1 cellular context compared by ENCODE assay signal in the genomic region with DNA sequence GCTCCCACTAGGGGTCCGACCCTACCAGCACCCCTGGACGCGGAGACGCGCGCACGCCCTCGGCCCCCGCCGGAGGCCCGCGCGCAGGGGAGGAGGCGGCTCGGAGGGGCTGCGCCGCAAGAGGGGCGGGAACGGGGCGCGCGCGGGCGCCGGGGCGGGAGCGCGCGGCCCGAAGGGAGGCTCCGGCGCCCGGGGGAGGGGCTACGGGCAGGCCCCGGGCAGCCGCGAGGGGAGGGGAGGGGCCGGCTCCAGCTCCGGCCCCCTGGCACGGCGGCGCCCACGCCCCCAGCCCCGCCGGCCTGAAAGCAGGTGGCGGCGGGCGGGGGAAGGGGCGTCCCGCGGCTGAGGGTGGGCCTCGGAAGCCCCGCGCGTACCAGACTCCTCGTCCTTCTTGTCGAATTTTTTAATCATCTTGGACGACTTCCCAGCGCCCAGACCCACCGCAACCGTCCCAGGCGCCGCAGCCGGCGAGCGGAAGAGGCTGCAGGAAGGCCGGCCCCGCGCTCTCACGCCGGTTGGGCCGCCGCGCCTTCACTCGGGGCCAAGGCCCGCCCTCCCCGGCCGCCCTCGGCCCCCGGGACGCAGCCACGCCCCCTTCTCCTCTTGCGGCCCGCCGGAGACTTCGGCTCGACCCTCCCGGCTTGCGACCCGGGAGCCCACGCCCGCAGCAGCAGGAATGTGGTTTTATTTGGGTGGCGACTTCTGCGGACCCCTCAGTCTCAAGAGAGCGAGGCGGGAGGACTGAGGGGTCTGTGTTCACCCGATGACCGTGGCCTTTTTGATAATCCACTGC.
TF ChIP-seq lines count a peak whose summit lies in the region.

A gene with protein sequence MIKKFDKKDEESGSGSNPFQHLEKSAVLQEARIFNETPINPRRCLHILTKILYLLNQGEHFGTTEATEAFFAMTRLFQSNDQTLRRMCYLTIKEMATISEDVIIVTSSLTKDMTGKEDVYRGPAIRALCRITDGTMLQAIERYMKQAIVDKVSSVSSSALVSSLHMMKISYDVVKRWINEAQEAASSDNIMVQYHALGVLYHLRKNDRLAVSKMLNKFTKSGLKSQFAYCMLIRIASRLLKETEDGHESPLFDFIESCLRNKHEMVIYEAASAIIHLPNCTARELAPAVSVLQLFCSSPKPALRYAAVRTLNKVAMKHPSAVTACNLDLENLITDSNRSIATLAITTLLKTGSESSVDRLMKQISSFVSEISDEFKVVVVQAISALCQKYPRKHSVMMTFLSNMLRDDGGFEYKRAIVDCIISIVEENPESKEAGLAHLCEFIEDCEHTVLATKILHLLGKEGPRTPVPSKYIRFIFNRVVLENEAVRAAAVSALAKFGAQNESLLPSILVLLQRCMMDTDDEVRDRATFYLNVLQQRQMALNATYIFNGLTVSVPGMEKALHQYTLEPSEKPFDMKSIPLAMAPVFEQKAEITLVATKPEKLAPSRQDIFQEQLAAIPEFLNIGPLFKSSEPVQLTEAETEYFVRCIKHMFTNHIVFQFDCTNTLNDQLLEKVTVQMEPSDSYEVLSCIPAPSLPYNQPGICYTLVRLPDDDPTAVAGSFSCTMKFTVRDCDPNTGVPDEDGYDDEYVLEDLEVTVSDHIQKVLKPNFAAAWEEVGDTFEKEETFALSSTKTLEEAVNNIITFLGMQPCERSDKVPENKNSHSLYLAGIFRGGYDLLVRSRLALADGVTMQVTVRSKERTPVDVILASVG (minus strand): TSS at position 491 of the 793 bp plus-strand sequence. CDS start 80 bp downstream, at position 411.

TF ChIP-seq in GM12878, 131 proteins besides CTCF, POLR2A, EP300 and RAD21 (continued from another document):
- TF ChIP-seq DPF2 (IDR thresholded peaks at IDR 0.05), result peak; percentile 95
- no peak for TF ChIP-seq EZH2 (IDR thresholded peaks at IDR 0.05; ENCODE audit: borderline replicate concordance, control insufficient read depth, low read depth, low read length)
- TF ChIP-seq GABPA (IDR thresholded peaks at IDR 0.05; ENCODE audit: low read depth), result peak; percentile 76; the same call in 1 of the 2 replicates
- peak; percentile 9; the same call in 1 of the 2 replicates for TF ChIP-seq YY1 (IDR thresholded peaks at IDR 0.05; ENCODE audit: low read depth, low read length)
- peak; percentile 46; the same call in 1 of the 2 replicates for TF ChIP-seq NR2F1 (conservative IDR thresholded peaks at IDR 0.05)
- TF ChIP-seq CBFB (IDR thresholded peaks at IDR 0.05; ENCODE audit: low read depth), result no peak
- TF ChIP-seq SPI1 (IDR thresholded peaks at IDR 0.05; ENCODE audit: borderline replicate concordance, insufficient read depth, low read depth, low read length), result 0 out of 2 replicates have a peak, but pooled peaks have one; percentile 4
- TF ChIP-seq, protein P1, sequence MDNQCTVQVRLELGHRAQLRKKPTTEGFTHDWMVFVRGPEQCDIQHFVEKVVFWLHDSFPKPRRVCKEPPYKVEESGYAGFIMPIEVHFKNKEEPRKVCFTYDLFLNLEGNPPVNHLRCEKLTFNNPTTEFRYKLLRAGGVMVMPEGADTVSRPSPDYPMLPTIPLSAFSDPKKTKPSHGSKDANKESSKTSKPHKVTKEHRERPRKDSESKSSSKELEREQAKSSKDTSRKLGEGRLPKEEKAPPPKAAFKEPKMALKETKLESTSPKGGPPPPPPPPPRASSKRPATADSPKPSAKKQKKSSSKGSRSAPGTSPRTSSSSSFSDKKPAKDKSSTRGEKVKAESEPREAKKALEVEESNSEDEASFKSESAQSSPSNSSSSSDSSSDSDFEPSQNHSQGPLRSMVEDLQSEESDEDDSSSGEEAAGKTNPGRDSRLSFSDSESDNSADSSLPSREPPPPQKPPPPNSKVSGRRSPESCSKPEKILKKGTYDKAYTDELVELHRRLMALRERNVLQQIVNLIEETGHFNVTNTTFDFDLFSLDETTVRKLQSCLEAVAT (IDR thresholded peaks at IDR 0.05), result 0 out of 2 replicates have a peak, but pooled peaks have one; percentile 52
- peak in 1 of 2 experiments; percentile 67; a peak in 1 of 3 replicates for TF ChIP-seq EGR1 (IDR thresholded peaks at IDR 0.05; ENCODE audit: borderline replicate concordance in 1 of 2, low read depth in 2 of 2, low read length in 2 of 2)
- peak; percentile 74 for TF ChIP-seq CHD2 (IDR thresholded peaks at IDR 0.05; ENCODE audit: borderline replicate concordance, low read depth, low read length)
- TF ChIP-seq ASH2L (IDR thresholded peaks at IDR 0.05; ENCODE audit: borderline replicate concordance, low read depth), result 0 out of 2 replicates have a peak, but pooled peaks have one; percentile 56
- TF ChIP-seq RB1 (IDR thresholded peaks at IDR 0.05; ENCODE audit: borderline replicate concordance), result peak; percentile 70; the same call in 1 of the 2 replicates
- TF ChIP-seq SMARCA5 (IDR thresholded peaks at IDR 0.05), result 0 out of 2 replicates have a peak, but pooled peaks have one; percentile 49
- TF ChIP-seq MEF2B (IDR thresholded peaks at IDR 0.05; ENCODE audit: partially characterized antibody, poor library complexity, severe bottlenecking), result peak; percentile 15
- TF ChIP-seq PAX8 (IDR thresholded peaks at IDR 0.05), result no peak
- TF ChIP-seq POLR2AphosphoS2 (IDR thresholded peaks at IDR 0.05; ENCODE audit: low read depth, low read length), result no peak; the same call in 1 of the 2 replicates
- TF ChIP-seq, protein P2, sequence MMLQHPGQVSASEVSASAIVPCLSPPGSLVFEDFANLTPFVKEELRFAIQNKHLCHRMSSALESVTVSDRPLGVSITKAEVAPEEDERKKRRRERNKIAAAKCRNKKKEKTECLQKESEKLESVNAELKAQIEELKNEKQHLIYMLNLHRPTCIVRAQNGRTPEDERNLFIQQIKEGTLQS (IDR thresholded peaks at IDR 0.05; ENCODE audit: borderline replicate concordance, extremely low read depth, low read depth, low read length), result no peak
- TF ChIP-seq, protein P3, sequence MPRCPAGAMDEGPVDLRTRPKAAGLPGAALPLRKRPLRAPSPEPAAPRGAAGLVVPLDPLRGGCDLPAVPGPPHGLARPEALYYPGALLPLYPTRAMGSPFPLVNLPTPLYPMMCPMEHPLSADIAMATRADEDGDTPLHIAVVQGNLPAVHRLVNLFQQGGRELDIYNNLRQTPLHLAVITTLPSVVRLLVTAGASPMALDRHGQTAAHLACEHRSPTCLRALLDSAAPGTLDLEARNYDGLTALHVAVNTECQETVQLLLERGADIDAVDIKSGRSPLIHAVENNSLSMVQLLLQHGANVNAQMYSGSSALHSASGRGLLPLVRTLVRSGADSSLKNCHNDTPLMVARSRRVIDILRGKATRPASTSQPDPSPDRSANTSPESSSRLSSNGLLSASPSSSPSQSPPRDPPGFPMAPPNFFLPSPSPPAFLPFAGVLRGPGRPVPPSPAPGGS (IDR thresholded peaks at IDR 0.05; ENCODE audit: borderline replicate concordance, insufficient read depth, low read depth, low read length, poor library complexity, severe bottlenecking), result no peak
- TF ChIP-seq GATAD2B (conservative IDR thresholded peaks at IDR 0.05; ENCODE audit: low read depth), result peak; percentile 87; the same call in 1 of the 2 replicates
- TF ChIP-seq RCOR1 (conservative IDR thresholded peaks at IDR 0.05; ENCODE audit: low read depth, low read length), result no peak
- no peak for TF ChIP-seq ZNF274 (IDR thresholded peaks at IDR 0.05; ENCODE audit: insufficient read depth, insufficient read length)
- TF ChIP-seq, protein P4, sequence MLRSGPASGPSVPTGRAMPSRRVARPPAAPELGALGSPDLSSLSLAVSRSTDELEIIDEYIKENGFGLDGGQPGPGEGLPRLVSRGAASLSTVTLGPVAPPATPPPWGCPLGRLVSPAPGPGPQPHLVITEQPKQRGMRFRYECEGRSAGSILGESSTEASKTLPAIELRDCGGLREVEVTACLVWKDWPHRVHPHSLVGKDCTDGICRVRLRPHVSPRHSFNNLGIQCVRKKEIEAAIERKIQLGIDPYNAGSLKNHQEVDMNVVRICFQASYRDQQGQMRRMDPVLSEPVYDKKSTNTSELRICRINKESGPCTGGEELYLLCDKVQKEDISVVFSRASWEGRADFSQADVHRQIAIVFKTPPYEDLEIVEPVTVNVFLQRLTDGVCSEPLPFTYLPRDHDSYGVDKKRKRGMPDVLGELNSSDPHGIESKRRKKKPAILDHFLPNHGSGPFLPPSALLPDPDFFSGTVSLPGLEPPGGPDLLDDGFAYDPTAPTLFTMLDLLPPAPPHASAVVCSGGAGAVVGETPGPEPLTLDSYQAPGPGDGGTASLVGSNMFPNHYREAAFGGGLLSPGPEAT (IDR thresholded peaks at IDR 0.05; ENCODE audit: low read depth), result no peak
- TF ChIP-seq, protein P5, sequence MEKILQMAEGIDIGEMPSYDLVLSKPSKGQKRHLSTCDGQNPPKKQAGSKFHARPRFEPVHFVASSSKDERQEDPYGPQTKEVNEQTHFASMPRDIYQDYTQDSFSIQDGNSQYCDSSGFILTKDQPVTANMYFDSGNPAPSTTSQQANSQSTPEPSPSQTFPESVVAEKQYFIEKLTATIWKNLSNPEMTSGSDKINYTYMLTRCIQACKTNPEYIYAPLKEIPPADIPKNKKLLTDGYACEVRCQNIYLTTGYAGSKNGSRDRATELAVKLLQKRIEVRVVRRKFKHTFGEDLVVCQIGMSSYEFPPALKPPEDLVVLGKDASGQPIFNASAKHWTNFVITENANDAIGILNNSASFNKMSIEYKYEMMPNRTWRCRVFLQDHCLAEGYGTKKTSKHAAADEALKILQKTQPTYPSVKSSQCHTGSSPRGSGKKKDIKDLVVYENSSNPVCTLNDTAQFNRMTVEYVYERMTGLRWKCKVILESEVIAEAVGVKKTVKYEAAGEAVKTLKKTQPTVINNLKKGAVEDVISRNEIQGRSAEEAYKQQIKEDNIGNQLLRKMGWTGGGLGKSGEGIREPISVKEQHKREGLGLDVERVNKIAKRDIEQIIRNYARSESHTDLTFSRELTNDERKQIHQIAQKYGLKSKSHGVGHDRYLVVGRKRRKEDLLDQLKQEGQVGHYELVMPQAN (conservative IDR thresholded peaks at IDR 0.05), result peak; percentile 49; the same call in 1 of the 2 replicates
- TF ChIP-seq SP1 (IDR thresholded peaks at IDR 0.05; ENCODE audit: low read depth, low read length), result peak; percentile 84
- 0 out of 2 replicates have a peak, but pooled peaks have one; percentile 6 for TF ChIP-seq BCL11A (IDR thresholded peaks at IDR 0.05; ENCODE audit: low read depth, low read length)
- TF ChIP-seq SMAD5 (IDR thresholded peaks at IDR 0.05; ENCODE audit: low read depth), result peak; percentile 47; the same call in 1 of the 2 replicates
- no peak for TF ChIP-seq MTA3 (IDR thresholded peaks at IDR 0.05; ENCODE audit: borderline replicate concordance, low read length)
- peak; percentile 34; the same call in 1 of the 2 replicates for TF ChIP-seq EED (IDR thresholded peaks at IDR 0.05; ENCODE audit: low read depth)
- TF ChIP-seq, protein P6, sequence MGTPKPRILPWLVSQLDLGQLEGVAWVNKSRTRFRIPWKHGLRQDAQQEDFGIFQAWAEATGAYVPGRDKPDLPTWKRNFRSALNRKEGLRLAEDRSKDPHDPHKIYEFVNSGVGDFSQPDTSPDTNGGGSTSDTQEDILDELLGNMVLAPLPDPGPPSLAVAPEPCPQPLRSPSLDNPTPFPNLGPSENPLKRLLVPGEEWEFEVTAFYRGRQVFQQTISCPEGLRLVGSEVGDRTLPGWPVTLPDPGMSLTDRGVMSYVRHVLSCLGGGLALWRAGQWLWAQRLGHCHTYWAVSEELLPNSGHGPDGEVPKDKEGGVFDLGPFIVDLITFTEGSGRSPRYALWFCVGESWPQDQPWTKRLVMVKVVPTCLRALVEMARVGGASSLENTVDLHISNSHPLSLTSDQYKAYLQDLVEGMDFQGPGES (IDR thresholded peaks at IDR 0.05), result no peak
- no peak for TF ChIP-seq NFYA (IDR thresholded peaks at IDR 0.05; ENCODE audit: borderline replicate concordance, low read depth, low read length)
- TF ChIP-seq SIN3A (IDR thresholded peaks at IDR 0.05; ENCODE audit: low read depth, low read length), result no peak; the same call in 1 of the 2 replicates
- TF ChIP-seq, protein P7, sequence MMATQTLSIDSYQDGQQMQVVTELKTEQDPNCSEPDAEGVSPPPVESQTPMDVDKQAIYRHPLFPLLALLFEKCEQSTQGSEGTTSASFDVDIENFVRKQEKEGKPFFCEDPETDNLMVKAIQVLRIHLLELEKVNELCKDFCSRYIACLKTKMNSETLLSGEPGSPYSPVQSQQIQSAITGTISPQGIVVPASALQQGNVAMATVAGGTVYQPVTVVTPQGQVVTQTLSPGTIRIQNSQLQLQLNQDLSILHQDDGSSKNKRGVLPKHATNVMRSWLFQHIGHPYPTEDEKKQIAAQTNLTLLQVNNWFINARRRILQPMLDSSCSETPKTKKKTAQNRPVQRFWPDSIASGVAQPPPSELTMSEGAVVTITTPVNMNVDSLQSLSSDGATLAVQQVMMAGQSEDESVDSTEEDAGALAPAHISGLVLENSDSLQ (IDR thresholded peaks at IDR 0.05), result peak; percentile 97
TF ChIP-seq in GM12878: peak in this region for 27.
